Comparison of ENCODE assay signal across 21 cellular contexts in genomic region chr15:77664428-77664827, GRCh38. TPM values are rescaled to one million over a fixed set of nuclear protein-coding genes. Genes with fewer than 3 reads are reported as not detected.
"Had no signal": no experiment of that assay in that cellular context is flagged by ENCODE, and none has a peak within 500 bp of the region (broad histone marks: within the 10 kb centered on the region; RNA-seq: fewer than 3 reads in every experiment).

No MANE protein-coding gene starts in this region.

- H3K27ac ChIP-seq: heart left ventricle, sigmoid colon, stomach, testis, upper lobe of left lung had no signal

- H3K27me3 ChIP-seq: testis, upper lobe of left lung had no signal

- H3K27ac Mint-ChIP-seq: activated CD4-positive, alpha-beta T cell treated with anti-CD3 and anti-CD28 coated beads, Interleukin-2, amount 10 ng/mL, durations not matched to agents 7 days and 5 days; activated CD8-positive, alpha-beta T cell treated with anti-CD3 and anti-CD28 coated beads, Interleukin-2, amount 10 ng/mL, durations not matched to agents 7 days and 5 days; memory B cell; naive thymus-derived CD4-positive, alpha-beta T cell; stimulated activated effector memory CD8-positive, alpha-beta T cell treated with anti-CD3 and anti-CD28 coated beads, Interleukin-12 subunit alpha, Interleukin-12 subunit beta, amount 100 ng/mL, for 72 hours had no signal

- DNase-seq: activated CD4-positive, alpha-beta T cell treated with anti-CD3 and anti-CD28 coated beads, Interleukin-2, amount 10 ng/mL, durations not matched to agents 7 days and 5 days; activated CD8-positive, alpha-beta T cell treated with anti-CD3 and anti-CD28 coated beads, Interleukin-2, amount 10 ng/mL, durations not matched to agents 7 days and 5 days; activated effector memory CD4-positive, alpha-beta T cell treated with Interleukin-2 at 50 U/mL for 16 hours; activated naive CD4-positive, alpha-beta T cell treated with anti-CD3 and anti-CD28 coated beads, Interleukin-2, amount 50 U/mL, for 16 hours; activated T-cell treated with anti-CD3 and anti-CD28 coated beads, Interleukin-2, amount 50 U/mL, for 48 hours; erythroblast; foreskin melanocyte; heart left ventricle; naive thymus-derived CD4-positive, alpha-beta T cell; sigmoid colon; stimulated activated CD4-positive, alpha-beta T cell treated with anti-CD3 and anti-CD28 coated beads, Interleukin-4, amount 100 ng/mL, for 24 hours; stomach; T-helper 1 cell; T-helper 9 cell had no signal

- H3K9me3 ChIP-seq: heart left ventricle, mucosa of descending colon, sigmoid colon, stomach, testis, upper lobe of left lung had no signal

- H3K4me1 ChIP-seq: sigmoid colon, testis, upper lobe of left lung had no signal

- H3K9me3 Mint-ChIP-seq: activated CD4-positive, alpha-beta T cell treated with anti-CD3 and anti-CD28 coated beads, Interleukin-2, amount 10 ng/mL, durations not matched to agents 7 days and 5 days; memory B cell; naive thymus-derived CD4-positive, alpha-beta T cell; stimulated activated effector memory CD8-positive, alpha-beta T cell treated with anti-CD3 and anti-CD28 coated beads, Interleukin-12 subunit alpha, Interleukin-12 subunit beta, amount 100 ng/mL, for 72 hours had no signal

- H3K36me3 Mint-ChIP-seq: memory B cell; naive thymus-derived CD4-positive, alpha-beta T cell; stimulated activated effector memory CD8-positive, alpha-beta T cell treated with anti-CD3 and anti-CD28 coated beads, Interleukin-12 subunit alpha, Interleukin-12 subunit beta, amount 100 ng/mL, for 72 hours had no signal

- H3K4me3 ChIP-seq: heart left ventricle, mucosa of descending colon, sigmoid colon, stomach, testis, upper lobe of left lung had no signal

- ATAC-seq: activated CD4-positive, CD25-positive, alpha-beta regulatory T cell treated with anti-CD3 and anti-CD28 coated beads, Interleukin-2, amount 50 U/mL, for 24 hours; activated CD8-positive, alpha-beta T cell treated with anti-CD3 and anti-CD28 coated beads, Interleukin-2, amount 10 ng/mL, durations not matched to agents 7 days and 5 days; heart left ventricle; mucosa of descending colon; naive thymus-derived CD4-positive, alpha-beta T cell; stimulated activated effector memory CD8-positive, alpha-beta T cell treated with anti-CD3 and anti-CD28 coated beads, Interleukin-12 subunit alpha, Interleukin-12 subunit beta, amount 100 ng/mL, for 72 hours had no signal

- H3K36me3 ChIP-seq: heart left ventricle, sigmoid colon, stomach, upper lobe of left lung had no signal

- H3K4me3 Mint-ChIP-seq: activated CD4-positive, alpha-beta T cell treated with anti-CD3 and anti-CD28 coated beads, Interleukin-2, amount 10 ng/mL, durations not matched to agents 7 days and 5 days; activated CD8-positive, alpha-beta T cell treated with anti-CD3 and anti-CD28 coated beads, Interleukin-2, amount 10 ng/mL, durations not matched to agents 7 days and 5 days; memory B cell; naive thymus-derived CD4-positive, alpha-beta T cell; stimulated activated effector memory CD8-positive, alpha-beta T cell treated with anti-CD3 and anti-CD28 coated beads, Interleukin-12 subunit alpha, Interleukin-12 subunit beta, amount 100 ng/mL, for 72 hours had no signal

- H3K4me1 Mint-ChIP-seq: activated CD4-positive, alpha-beta T cell treated with anti-CD3 and anti-CD28 coated beads, Interleukin-2, amount 10 ng/mL, durations not matched to agents 7 days and 5 days; memory B cell; naive thymus-derived CD4-positive, alpha-beta T cell; stimulated activated effector memory CD8-positive, alpha-beta T cell treated with anti-CD3 and anti-CD28 coated beads, Interleukin-12 subunit alpha, Interleukin-12 subunit beta, amount 100 ng/mL, for 72 hours had no signal

RNA-seq across cellular contexts. Expression of gene LINGO1, which starts 31.7 kb away (rescaled TPM):
- total RNA-seq: activated CD4-positive, alpha-beta T cell treated with anti-CD3 and anti-CD28 coated beads, Interleukin-2, amount 10 ng/mL, durations not matched to agents 7 days and 5 days; activated CD8-positive, alpha-beta T cell treated with anti-CD3 and anti-CD28 coated beads, Interleukin-2, amount 10 ng/mL, durations not matched to agents 7 days and 5 days; naive thymus-derived CD4-positive, alpha-beta T cell; renal cortical epithelial cell had no signal
- polyA plus RNA-seq: naive thymus-derived CD4-positive, alpha-beta T cell had no signal
